ENCODE assay signal across 13 cellular contexts in the genomic region with DNA sequence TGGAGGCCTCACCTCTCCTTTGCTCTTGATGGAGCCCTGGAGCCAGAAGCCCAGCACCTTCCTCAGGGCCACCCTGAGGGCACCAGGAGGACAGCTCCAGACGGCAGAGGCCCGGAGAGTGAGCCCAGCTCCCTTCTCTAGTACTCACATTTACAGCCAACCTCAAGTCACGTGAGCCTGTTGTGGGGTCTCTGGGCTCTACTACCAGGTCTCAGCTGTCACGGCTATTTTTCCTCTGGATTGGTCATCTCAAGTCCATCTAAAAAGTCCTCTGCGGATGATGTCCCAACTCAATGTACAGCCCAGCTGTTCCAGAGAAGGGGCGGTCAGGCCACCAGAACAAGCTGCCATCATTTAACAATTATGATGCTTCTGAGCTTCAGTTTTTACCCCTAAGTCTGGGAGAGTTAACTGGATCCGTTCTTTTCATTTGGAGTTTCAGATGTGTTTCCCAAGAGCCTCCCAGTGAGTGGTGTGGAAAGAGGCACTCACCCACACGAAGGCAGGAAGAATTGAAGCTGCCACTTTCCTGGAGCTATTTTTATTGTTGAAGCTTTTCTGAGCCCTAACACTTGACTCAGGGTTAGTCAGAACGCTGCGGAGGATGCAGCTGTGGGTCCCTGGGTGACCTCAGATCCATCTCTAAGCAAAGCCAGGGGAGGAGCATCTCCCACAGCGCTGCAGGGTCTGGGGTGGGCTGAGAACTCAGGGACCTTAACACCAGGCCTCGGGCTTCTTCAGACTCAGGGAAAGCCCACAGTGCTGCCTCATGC.
DNase-seq lines count a peak whose midpoint lies in the region; FAIRE-seq and TF ChIP-seq lines count a peak whose summit lies in the region.
"Had no signal": no experiment of that assay in that cellular context is flagged by ENCODE, and none has a peak within 500 bp of the region (broad histone marks: within the 10 kb centered on the region; RNA-seq: fewer than 3 reads in every experiment).

No MANE protein-coding gene starts in this region.

- DNase-seq in H54 (ENCODE audit: insufficient read length, low spot score) (peak; percentile 35), amniotic stem cell (lab: John Stamatoyannopoulos, UW) (peak; percentile 6), glomerular visceral epithelial cell (ENCODE audit: extremely low spot score) (peak; percentile 47), uterus (peak in 1 of 2 donors; percentile 58), NCI-H1436 treated with DMSO at 0.1 percent for 48 hours (lab: John Stamatoyannopoulos, UW) (no peak), NCI-H146 treated with DMSO at 0.1 percent for 48 hours (lab: John Stamatoyannopoulos, UW; ENCODE audit: unreplicated experiment) (no peak)
- DNase-seq in activated CD4-positive, alpha-beta T cell treated with anti-CD3 and anti-CD28 coated beads, Interleukin-2, amount 50 U/mL, for 48 hours, result no peak
- DNase-seq: activated CD8-positive, alpha-beta T cell treated with anti-CD3 and anti-CD28 coated beads for 36 hours; cerebellar nuclear complex; NCI-H345; retina; RPMI8226 had no signal

- peak overlapping the region; percentile 80 to 87 for H3K27ac ChIP-seq in uterus

- H3K4me3 ChIP-seq in uterus, result no peak overlapping the region
- H3K4me3 ChIP-seq: GM12878 had no signal

- no peak for FAIRE-seq in H54 (lab: Jason Lieb, UNC)
- FAIRE-seq: GM12878 had no signal

- no peak for TF ChIP-seq CTCF in uterus (IDR thresholded peaks at IDR 0.05)

- H3K9me3 ChIP-seq in uterus, result no peaks in the 10 kb centered on the region

- peaks cover 0 to 3% of the 10 kb centered on the region in 2 donors for H3K4me1 ChIP-seq in uterus

- H3K36me3 ChIP-seq in uterus, result no peaks in the 10 kb centered on the region

- no peaks in the 10 kb centered on the region for H3K27me3 ChIP-seq in uterus

- intact Hi-C loops in uterus (cut with DNase I; ENCODE audit: low total_unique reads), result no loop called here

- no peak for TF ChIP-seq POLR2A in H54 (IDR thresholded peaks at IDR 0.05; ENCODE audit: low read depth, low read length)
- no peak for TF ChIP-seq POLR2A in uterus (IDR thresholded peaks at IDR 0.05)

Comparison
In these comparisons a context has a peak if more than half of its experiments do, and no peak if none do; other contexts are left out.
1. DNase-seq: peak in H54 (single experiment), amniotic stem cell (single experiment) and glomerular visceral epithelial cell (single experiment); none in NCI-H1436 treated with DMSO at 0.1 percent for 48 hours (single experiment), NCI-H146 treated with DMSO at 0.1 percent for 48 hours (single experiment) and activated CD4-positive, alpha-beta T cell treated with anti-CD3 and anti-CD28 coated beads, Interleukin-2, amount 50 U/mL, for 48 hours (0 of 2).